9 cellular contexts compared by ENCODE assay signal in genomic region chr12:51592034-51592705, GRCh38. TPM values are rescaled to one million over a fixed set of nuclear protein-coding genes. Genes with fewer than 3 reads are reported as not detected.
A peak's percentile ranks its signal among the peaks of the same experiment; 100 is the strongest.
DNase-seq lines count a peak whose midpoint lies in the region; ATAC-seq, FAIRE-seq and TF ChIP-seq lines count a peak whose summit lies in the region.
"Had no signal": no experiment of that assay in that cellular context is flagged by ENCODE, and none has a peak within 500 bp of the region (broad histone marks: within the 10 kb centered on the region; RNA-seq: fewer than 3 reads in every experiment).

No MANE protein-coding gene starts in this region.

- no peak for TF ChIP-seq POLR2A in GM12878 (IDR thresholded peaks at IDR 0.05; ENCODE audit: low read depth, low read length)

- peaks cover 0 to 4% of the 10 kb centered on the region in 2 donors for H3K36me3 Mint-ChIP-seq in CD4-positive, alpha-beta memory T cell
- no peaks in the 10 kb centered on the region for H3K36me3 Mint-ChIP-seq in naive B cell

- in situ Hi-C loops in GM12878 (cut with MboI) = no loop called here

- no peaks in the 10 kb centered on the region for H3K9me3 Mint-ChIP-seq in CD4-positive, alpha-beta memory T cell
- peaks cover 0 to 2% (median 0%) of the 10 kb centered on the region in 7 donors for H3K9me3 Mint-ChIP-seq in naive B cell

- peak; percentile 44 for FAIRE-seq in GM12878 (lab: Jason Lieb, UNC)

- H3K4me2 ChIP-seq in GM12878 (ENCODE audit: control insufficient read depth, insufficient read depth) = no peak overlapping the region

- no peak for DNase-seq in CD4-positive, alpha-beta memory T cell
- DNase-seq in GM12878 (ENCODE audit: low read depth, low spot score) (no peak), naive B cell (no peak), ascending aorta (ENCODE audit: low spot score in 2 of 2) (no peak), D341Med (ENCODE audit: low spot score) (no peak), DMS79 treated with DMSO at 0.1 percent for 48 hours (lab: John Stamatoyannopoulos, UW) (no peak), NOMO-1 treated with dmso at 0.1 percent for 144 hours (lab: John Stamatoyannopoulos, UW; ENCODE audit: unreplicated experiment) (no peak)
- DNase-seq: KG1 had no signal

- H3K4me1 ChIP-seq in CD4-positive, alpha-beta memory T cell (ENCODE audit: insufficient read depth, low read length) = peaks cover 14% of the 10 kb centered on the region
- H3K4me1 ChIP-seq in HUES48 (ENCODE audit: control insufficient read depth, insufficient read depth, low read length) = peaks cover 16% of the 10 kb centered on the region
- peaks cover 6% of the 10 kb centered on the region for H3K4me1 ChIP-seq in GM12878 (ENCODE audit: control insufficient read depth, insufficient read depth, low read length)
- H3K4me1 ChIP-seq in ascending aorta = no peaks in the 10 kb centered on the region

- POLR2A ChIA-PET in CD4-positive, alpha-beta memory T cell (lab: Charles Lee; ENCODE audit: partially characterized antibody) = no interaction called here
- POLR2A ChIA-PET in GM12878 (lab: Charles Lee) = no interaction called here

- BruUV-seq in GM12878 (replicated peaks; lab: Mats Ljungman, UMichigan) = no TSS peak

- H3K4me3 Mint-ChIP-seq in CD4-positive, alpha-beta memory T cell = peak overlapping the region; percentile 20 to 87 (median 74)
- H3K4me3 Mint-ChIP-seq in naive B cell = peak overlapping the region; percentile 60 to 86 (median 84)

- no peak for TF ChIP-seq EP300 in GM12878 (IDR thresholded peaks at IDR 0.05; ENCODE audit: borderline replicate concordance in 1 of 2, control insufficient read depth in 1 of 2, low read depth in 2 of 2, low read length in 2 of 2)

- SMC1A ChIA-PET in GM12878 (lab: Charles Lee; ENCODE audit: uncharacterized antibody, unreplicated experiment) = interaction anchor here (1.5 kb wide), 1 partner anchor 10 kb away, joined by 3 read pairs; no protein-coding TSS in a partner anchor

- H3K27me3 Mint-ChIP-seq in CD4-positive, alpha-beta memory T cell = peaks cover 35 to 44% of the 10 kb centered on the region in 2 donors
- peaks cover 53 to 69% (median 65%) of the 10 kb centered on the region in 3 donors for H3K27me3 Mint-ChIP-seq in naive B cell

- no peaks in the 10 kb centered on the region for H3K36me3 ChIP-seq in CD4-positive, alpha-beta memory T cell (ENCODE audit: insufficient read depth, low read length)
- H3K36me3 ChIP-seq in HUES48 (ENCODE audit: control insufficient read depth, insufficient read depth, low read length) (0 out of 2 replicates have a peak, but pooled peaks cover 7% of the 10 kb centered on the region), GM12878 (ENCODE audit: control insufficient read depth in 2 of 2, insufficient read depth in 2 of 2, low read length in 1 of 2) (no peaks in the 10 kb centered on the region), ascending aorta (no peaks in the 10 kb centered on the region)

- peaks cover 13% of the 10 kb centered on the region for H3K27me3 ChIP-seq in CD4-positive, alpha-beta memory T cell (ENCODE audit: insufficient read depth, low read length)
- H3K27me3 ChIP-seq in HUES48 (ENCODE audit: control insufficient read depth, insufficient read depth, low read length) (peaks cover 13% of the 10 kb centered on the region), GM12878 (replicated peaks in 1 of 2; ENCODE audit: control insufficient read depth in 2 of 2, insufficient read depth in 2 of 2, low read length in 1 of 2) (peaks cover 4 to 14% of the 10 kb centered on the region in 2 experiments), ascending aorta (peaks cover 4% of the 10 kb centered on the region)

- TF ChIP-seq CTCF in GM12878 (IDR thresholded peaks at IDR 0.05 in 2 of 3, conservative IDR thresholded peaks at IDR 0.05 in 1 of 3; ENCODE audit: control insufficient read depth in 2 of 3, extremely low read depth in 1 of 3, insufficient read depth in 1 of 3, low read depth in 3 of 3, low read length in 3 of 3) (no peak), ascending aorta (IDR thresholded peaks at IDR 0.05) (no peak)

- H4K20me1 ChIP-seq in GM12878 (ENCODE audit: control insufficient read depth, insufficient read depth) = no peaks in the 10 kb centered on the region

- CTCF ChIA-PET in CD4-positive, alpha-beta memory T cell (lab: Charles Lee; ENCODE audit: partially characterized antibody) = no interaction called here
- CTCF ChIA-PET in GM12878 (lab: Yijun Ruan, JAX) = interaction anchor here (1.2 kb wide), 1 partner anchor 171 kb away, joined by 3 read pairs; no protein-coding TSS in a partner anchor

- intact Hi-C loops in CD4-positive, alpha-beta memory T cell (cut with micrococcal nuclease) = no loop called here
- intact Hi-C loops in GM12878 (cut with micrococcal nuclease; ENCODE audit: unreplicated experiment) (loop anchor here (5.0 kb wide), 1 partner anchor 170 kb away; the partner anchor contains the start of gene SLC4A8), ascending aorta (cut with DNase I) (no loop called here)

- H3K4me3 ChIP-seq in CD4-positive, alpha-beta memory T cell (ENCODE audit: low read length in 2 of 2) = no peak overlapping the region
- H3K4me3 ChIP-seq in HUES48 (ENCODE audit: low read depth, low read length) = peak overlapping the region; percentile 89
- H3K4me3 ChIP-seq in GM12878 = no peak overlapping the region
- H3K4me3 ChIP-seq in ascending aorta = no peak overlapping the region

- ATAC-seq in GM12878 (no peak), naive B cell (ENCODE audit: low read depth in 2 of 2) (no peak)

- peak overlapping the region in 2 of 7 donors; percentile 22 to 57 for H3K27ac Mint-ChIP-seq in CD4-positive, alpha-beta memory T cell
- no peak overlapping the region for H3K27ac Mint-ChIP-seq in naive B cell

- H3K9ac ChIP-seq in HUES48 (ENCODE audit: low read depth, low read length) (no peak overlapping the region), GM12878 (ENCODE audit: control insufficient read depth, insufficient read depth, low read length) (no peak overlapping the region)

- WGBS in GM12878 (ENCODE audit: insufficient coverage, insufficient replicate concordance, low lambda C conversion rate, missing lambda C conversion rate) = 9% methylated on average over 9 of the region's 11 CpGs

- no peak overlapping the region for H2AFZ ChIP-seq in GM12878 (ENCODE audit: control insufficient read depth, low read depth, low read length)

- no peak for TF ChIP-seq RAD21 in GM12878 (IDR thresholded peaks at IDR 0.05; ENCODE audit: insufficient read depth, low read depth, low read length)

- H3K9me3 ChIP-seq in CD4-positive, alpha-beta memory T cell (ENCODE audit: control insufficient read depth in 1 of 2, low read length in 2 of 2) = no peaks in the 10 kb centered on the region
- H3K9me3 ChIP-seq in HUES48 (ENCODE audit: control insufficient read depth, insufficient read depth, low read length) = no peaks in the 10 kb centered on the region
- H3K9me3 ChIP-seq in GM12878 (replicated peaks; ENCODE audit: control insufficient read depth, insufficient read depth, low read length) = no peaks in the 10 kb centered on the region
- H3K9me3 ChIP-seq in ascending aorta = no peaks in the 10 kb centered on the region

- peaks cover 5 to 27% (median 14%) of the 10 kb centered on the region in 4 donors for H3K4me1 Mint-ChIP-seq in CD4-positive, alpha-beta memory T cell
- H3K4me1 Mint-ChIP-seq in naive B cell = peaks cover 17 to 25% (median 22%) of the 10 kb centered on the region in 3 donors

- no peaks in the 10 kb centered on the region for H3K79me2 ChIP-seq in GM12878 (ENCODE audit: control insufficient read depth, insufficient read depth, low read length)

- RAD21 ChIA-PET in GM12878 (lab: Charles Lee; ENCODE audit: unreplicated experiment) = no interaction called here

- H3K27ac ChIP-seq in CD4-positive, alpha-beta memory T cell (ENCODE audit: low read depth, low read length) = no peak overlapping the region
- peak overlapping the region; percentile 42 for H3K27ac ChIP-seq in HUES48 (ENCODE audit: low read depth, low read length)
- H3K27ac ChIP-seq in GM12878 (ENCODE audit: control insufficient read depth, insufficient read depth) = no peak overlapping the region
- H3K27ac ChIP-seq in ascending aorta = no peak overlapping the region

RNA-seq across cellular contexts. Expression of gene SCN8A, which starts 1.1 kb away (rescaled TPM):
- total RNA-seq in CD4-positive, alpha-beta memory T cell = under 1 TPM; 0.23 to 0.25 TPM
- polyA plus RNA-seq in CD4-positive, alpha-beta memory T cell = under 1 TPM; 0.04 to 1.00 TPM
- total RNA-seq in GM12878 (2013; cell fraction: nucleolus; rRNA removed) = 0.29 TPM in 1 of 2 replicates, not detected in the other
- total RNA-seq in GM12878 (2014; rRNA removed) = 0.11 and 0.23 TPM in 2 replicates
- total RNA-seq in GM12878 (2014; rRNA removed; fragmentation: Illumina TruSeq; extraction: Trizol) = 0.05 and 0.13 TPM in 2 replicates
- 0.08 and 0.11 TPM in 2 replicates for total RNA-seq in GM12878 (2021)
- polyA plus RNA-seq in GM12878 (2011; ENCODE audit: low read depth) = not detected
- polyA plus RNA-seq in GM12878 (2011; rRNA removed) = 0.03 TPM in 1 of 2 replicates, not detected in the other
- under 0.01 TPM in 1 of 2 replicates, not detected in the other for polyA plus RNA-seq in GM12878 (2011; cell fraction: cytosol; rRNA removed)
- 0.01 and 0.04 TPM in 2 replicates for polyA plus RNA-seq in GM12878 (2011; cell fraction: nucleus; rRNA removed)
- polyA plus RNA-seq in GM12878 (2012) = 0.01 and 0.03 TPM in 2 replicates
- polyA plus RNA-seq in GM12878 (2014; fragmentation: Illumina TruSeq; extraction: Trizol) = 0.10 TPM in 1 of 2 replicates, not detected in the other
- under 1 TPM; 0.02 to 0.05 TPM for polyA plus RNA-seq in GM12878 (2014; fragmentation: Nextera tagmentation; extraction: Ambion mirVana)
- 0.04 and 0.11 TPM in 2 replicates for polyA plus RNA-seq in GM12878 (2014; rRNA removed)
- not detected for polyA plus RNA-seq in GM12878 (2016; fragmentation: Nextera tagmentation; extraction: Ambion mirVana)
- polyA minus RNA-seq in GM12878 (2011; rRNA and poly(A)+ RNA removed) = 0.10 TPM in 1 of 2 replicates, not detected in the other
- polyA minus RNA-seq in GM12878 (2011; cell fraction: cytosol; rRNA and poly(A)+ RNA removed) = not detected in 2 replicates
- polyA minus RNA-seq in GM12878 (2011; cell fraction: nucleus; rRNA and poly(A)+ RNA removed) = not detected in 2 replicates
- under 1 TPM; 0.08 to 0.83 (median 0.37) TPM for polyA plus RNA-seq in naive B cell (ENCODE audit: low read depth in 6 of 6)
- 2.0 TPM for total RNA-seq in ascending aorta
